ENCODE assay signal across 9 cellular contexts in genomic region chr22:19109198-19110063, GRCh38. TPM values are rescaled to one million over a fixed set of nuclear protein-coding genes. Genes with fewer than 3 reads are reported as not detected.
DNase-seq lines count a peak whose midpoint lies in the region; ATAC-seq and TF ChIP-seq lines count a peak whose summit lies in the region.
"Had no signal": no experiment of that assay in that cellular context is flagged by ENCODE, and none has a peak within 500 bp of the region (broad histone marks: within the 10 kb centered on the region; RNA-seq: fewer than 3 reads in every experiment).

No MANE protein-coding gene starts in this region.

- H3K27ac ChIP-seq in CD8-positive, alpha-beta T cell (ENCODE audit: low read depth, low read length) = peak overlapping the region; percentile 70
- H3K27ac ChIP-seq in psoas muscle = peak overlapping the region; percentile 76

- no peaks in the 10 kb centered on the region for H3K27me3 Mint-ChIP-seq in CD8-positive, alpha-beta T cell (ENCODE audit: low read depth)

- CTCF ChIA-PET in CD8-positive, alpha-beta T cell (lab: Charles Lee) = interaction anchor here (1.0 to 2.0 kb wide), 3 partner anchors 13 to 368 kb away, joined by 4 to 10 read pairs (median 5); partner anchors contain the start of genes DGCR2 and ESS2

- intact Hi-C loops in CD8-positive, alpha-beta T cell (cut with DNase I, micrococcal nuclease) = loop anchor here (1.0 to 10.0 kb wide), 5 partner anchors 13 to 369 kb away; partner anchors contain the start of genes CDC45 (in 2 of the 2), DGCR2 (in 2 of the 2), UFD1 (in 2 of the 2) and ESS2 (in 1 of the 2)
- intact Hi-C loops in psoas muscle (cut with DNase I) = no loop called here

- peak overlapping the region; percentile 54 for H3K4me3 ChIP-seq in CD8-positive, alpha-beta T cell (ENCODE audit: low read depth, low read length)
- H3K4me3 ChIP-seq in psoas muscle = peak overlapping the region; percentile 33

- H3K4me3 Mint-ChIP-seq in CD8-positive, alpha-beta T cell = peak overlapping the region; percentile 81

- WGBS in psoas muscle, 3 donors = 30 to 39% (median 34%) methylated on average over 7 of the region's 7 CpGs

- no peaks in the 10 kb centered on the region for H3K9me3 Mint-ChIP-seq in CD8-positive, alpha-beta T cell

- H3K27ac Mint-ChIP-seq in CD8-positive, alpha-beta T cell = peak overlapping the region; percentile 97

- no peaks in the 10 kb centered on the region for H3K27me3 ChIP-seq in CD8-positive, alpha-beta T cell (ENCODE audit: insufficient read depth, low read length)
- H3K27me3 ChIP-seq in psoas muscle (ENCODE audit: insufficient read depth in 3 of 3, low read length in 2 of 3) = no peaks in the 10 kb centered on the region

- no peaks in the 10 kb centered on the region for H3K9me3 ChIP-seq in CD8-positive, alpha-beta T cell (ENCODE audit: low read length)
- no peaks in the 10 kb centered on the region for H3K9me3 ChIP-seq in psoas muscle

- peak; percentile 83 for ATAC-seq in CD8-positive, alpha-beta T cell
- ATAC-seq in GM21367 (IDR thresholded peaks at IDR 0.05; ENCODE audit: unreplicated experiment) = peak; percentile 62
- ATAC-seq in esophagus mucosa = peak; percentile 86
- peak; percentile 81 to 87 (median 82) for ATAC-seq in psoas muscle

- H3K36me3 ChIP-seq in CD8-positive, alpha-beta T cell (ENCODE audit: insufficient read depth, low read length) = no peaks in the 10 kb centered on the region
- no peaks in the 10 kb centered on the region for H3K36me3 ChIP-seq in psoas muscle (ENCODE audit: insufficient read depth in 1 of 2, low read depth in 1 of 2)

- peak; percentile 18 to 76 (median 50) for DNase-seq in CD8-positive, alpha-beta T cell
- peak; percentile 66 for DNase-seq in HuH-7 (ENCODE audit: low spot score)
- peak; percentile 50 for DNase-seq in activated CD4-positive, alpha-beta T cell treated with anti-CD3 and anti-CD28 coated beads for 48 hours
- DNase-seq in psoas muscle = no peak
- no peak for DNase-seq in NCI-H774 (lab: John Stamatoyannopoulos, UW)
- DNase-seq in NK-92 treated with Interleukin-12 subunit alpha and Interleukin-12 subunit beta, amount 100 ng/mL, for 24 hours (lab: John Stamatoyannopoulos, UW) = no peak

- peaks cover 74% of the 10 kb centered on the region for H3K4me1 Mint-ChIP-seq in CD8-positive, alpha-beta T cell (ENCODE audit: low read depth)

- peaks cover 7% of the 10 kb centered on the region for H3K36me3 Mint-ChIP-seq in CD8-positive, alpha-beta T cell

- POLR2A ChIA-PET in CD8-positive, alpha-beta T cell (lab: Charles Lee) = interaction anchor here (1.2 to 2.4 kb wide), 5 partner anchors 8 to 488 kb away, joined by 3 to 28 read pairs (median 6); partner anchors contain the start of genes DGCR2, ESS2 and UFD1

- peaks cover 60% of the 10 kb centered on the region for H3K4me1 ChIP-seq in CD8-positive, alpha-beta T cell (ENCODE audit: insufficient read depth, low read length)
- H3K4me1 ChIP-seq in psoas muscle = peaks cover 84% of the 10 kb centered on the region

- no peak for TF ChIP-seq CTCF in CD8-positive, alpha-beta T cell (IDR thresholded peaks at IDR 0.05)
- TF ChIP-seq CTCF in psoas muscle (IDR thresholded peaks at IDR 0.05) = no peak

RNA-seq across cellular contexts. Expression of gene DGCR2, which starts 12.8 kb away (rescaled TPM):
- 10 to 100 TPM; 29.6 to 32.4 TPM for total RNA-seq in CD8-positive, alpha-beta T cell
- total RNA-seq in esophagus mucosa (46.6 TPM), psoas muscle (10 to 100 TPM; 13.1 to 27.6 (median 25.9) TPM)
- 10 to 100 TPM; 13.2 to 24.5 (median 15.0) TPM for polyA plus RNA-seq in psoas muscle

RNA-seq across cellular contexts. Expression of gene TSSK2, which starts 21.7 kb away (rescaled TPM):
- total RNA-seq in CD8-positive, alpha-beta T cell = under 1 TPM; 0.25 to 0.27 TPM
- not detected for total RNA-seq in esophagus mucosa
- total RNA-seq in psoas muscle = under 1 TPM in 1 of 4 donors, not detected in 3; 0.32 TPM
- under 1 TPM; 0.14 to 0.32 (median 0.23) TPM for polyA plus RNA-seq in psoas muscle
- total RNA-seq: kidney epithelial cell had no signal

RNA-seq across cellular contexts. Expression of gene ESS2, which starts 35.0 kb away (rescaled TPM):
- 10 to 100 TPM; 62.5 to 65.5 TPM for total RNA-seq in CD8-positive, alpha-beta T cell
- 9.9 TPM for total RNA-seq in esophagus mucosa
- total RNA-seq in psoas muscle = 10 to 100 TPM in 3 of 4 donors, 1 to 10 TPM in 1; 7.9 to 14.0 (median 10.9) TPM
- 10 to 100 TPM in 2 of 3 donors, 1 to 10 TPM in 1; 9.3 to 13.6 (median 12.6) TPM for polyA plus RNA-seq in psoas muscle

RNA-seq across cellular contexts. Expression of gene GSC2, which starts 40.7 kb away (rescaled TPM):
- total RNA-seq in CD8-positive, alpha-beta T cell = not detected
- total RNA-seq in esophagus mucosa (not detected), psoas muscle (not detected)
- polyA plus RNA-seq in psoas muscle = not detected
- total RNA-seq: kidney epithelial cell had no signal

Comparison
In these comparisons a context has a peak if more than half of its experiments do, and no peak if none do; other contexts are left out.
1. DNase-seq: peak in CD8-positive, alpha-beta T cell (7 of 7), HuH-7 (single experiment) and activated CD4-positive, alpha-beta T cell treated with anti-CD3 and anti-CD28 coated beads for 48 hours (single experiment); none in psoas muscle (0 of 2), NCI-H774 (single experiment) and NK-92 treated with Interleukin-12 subunit alpha and Interleukin-12 subunit beta, amount 100 ng/mL, for 24 hours (single experiment).
2. intact Hi-C loops: an anchor here in CD8-positive, alpha-beta T cell (1.0 to 10.0 kb wide); none called in psoas muscle.
3. Peak in every context shown above with its lines, with median percentiles within 50 percentile points of each other: ATAC-seq.